ENCODE assay signal across 30 cellular contexts in genomic region chr4:169044723-169045447, GRCh38.
"Had no signal": no experiment of that assay in that cellular context is flagged by ENCODE, and none has a peak within 500 bp of the region (broad histone marks: within the 10 kb centered on the region; RNA-seq: fewer than 3 reads in every experiment).

No MANE protein-coding gene starts in this region.

- DNase-seq: heart left ventricle; hypothalamus; immature natural killer cell; kidney; left colon; left ventricle myocardium superior; lower lobe of right lung; mammary epithelial cell; mesenchymal stem cell; naive thymus-derived CD4-positive, alpha-beta T cell; nucleus accumbens; pancreas; posterior cingulate gyrus; retina; right cardiac atrium; sigmoid colon; small intestine; stimulated activated CD4-positive, alpha-beta T cell treated with anti-CD3 and anti-CD28 coated beads, Interleukin-1b, Interleukin-23, amount 100 ng/mL, for 48 hours; stimulated activated CD4-positive, alpha-beta T cell treated with anti-CD3 and anti-CD28 coated beads, Interleukin-2, amount 100 ng/mL, for 48 hours; stimulated activated CD4-positive, alpha-beta T cell treated with anti-CD3 and anti-CD28 coated beads, Interleukin-4, amount 100 ng/mL, for 4 hours; stimulated activated CD8-positive, alpha-beta memory T cell treated with anti-CD3 and anti-CD28 coated beads, Interleukin-4, amount 100 ng/mL, for 48 hours; stimulated activated naive CD8-positive, alpha-beta T cell treated with anti-CD3 and anti-CD28 coated beads, Interleukin-15, Interleukin-2, amounts not matched to agents 100 U/mL and 50 U/mL, for 24 hours; stomach; testis; transverse colon; upper lobe of left lung had no signal

- H3K4me1 ChIP-seq: lower lobe of right lung, prostate gland, sigmoid colon had no signal

- H3K4me3 ChIP-seq: heart left ventricle, lower lobe of right lung, pancreas, prostate gland, sigmoid colon, stomach, testis, thyroid gland, transverse colon, upper lobe of left lung, vagina had no signal

- H3K27ac ChIP-seq: heart left ventricle, lower lobe of right lung, pancreas, prostate gland, sigmoid colon, stomach, testis, thyroid gland, transverse colon, upper lobe of left lung, vagina had no signal

- H3K9me3 ChIP-seq: heart left ventricle, lower lobe of right lung, pancreas, prostate gland, sigmoid colon, stomach, testis, thyroid gland, transverse colon, upper lobe of left lung, vagina had no signal

- H3K27me3 ChIP-seq: heart left ventricle, pancreas, sigmoid colon, stomach, testis, thyroid gland, transverse colon, upper lobe of left lung, vagina had no signal

- H3K36me3 ChIP-seq: heart left ventricle, lower lobe of right lung, pancreas, prostate gland, sigmoid colon, stomach, thyroid gland, transverse colon, upper lobe of left lung, vagina had no signal

- FAIRE-seq: islet of Langerhans, kidney, pancreas, small intestine had no signal
